In genomic region chr14:69087061-69087461, GRCh38 we compare ENCODE assay signal across 14 cellular contexts.
A peak's percentile ranks its signal among the peaks of the same experiment; 100 is the strongest.
DNase-seq lines count a peak whose midpoint lies in the region; ATAC-seq and TF ChIP-seq lines count a peak whose summit lies in the region.
"Had no signal": no experiment of that assay in that cellular context is flagged by ENCODE, and none has a peak within 500 bp of the region (broad histone marks: within the 10 kb centered on the region; RNA-seq: fewer than 3 reads in every experiment).

No MANE protein-coding gene starts in this region.

- H3K36me3 ChIP-seq in cardiac muscle cell (peaks cover 40% of the 10 kb centered on the region), parathyroid adenoma (ENCODE audit: control insufficient read depth, insufficient read depth, low read length) (no peaks in the 10 kb centered on the region)
- H3K36me3 ChIP-seq: MG63 had no signal

- H3K9me3 Mint-ChIP-seq in natural killer cell: no peaks in the 10 kb centered on the region
- no peaks in the 10 kb centered on the region for H3K9me3 Mint-ChIP-seq in natural killer cell treated with Interleukin-12 subunit alpha and Interleukin-12 subunit beta and Interleukin-15 and Interleukin-18, amount 100 ng/mL, for 72 hours

- H3K4me1 ChIP-seq in cardiac muscle cell (ENCODE audit: low read depth): no peaks in the 10 kb centered on the region
- H3K4me1 ChIP-seq in parathyroid adenoma: no peaks in the 10 kb centered on the region

- TF ChIP-seq CTCF in natural killer cell (IDR thresholded peaks at IDR 0.05): no peak
- TF ChIP-seq CTCF in cardiac muscle cell (IDR thresholded peaks at IDR 0.05; ENCODE audit: low read depth, low read length): no peak
- no peak for TF ChIP-seq CTCF in parathyroid adenoma (IDR thresholded peaks at IDR 0.05)
- no peak for TF ChIP-seq CTCF in GM20000 (IDR thresholded peaks at IDR 0.05; ENCODE audit: extremely low read depth, missing control alignments)

- H3K4me1 Mint-ChIP-seq in natural killer cell: peaks cover 15 to 32% of the 10 kb centered on the region in 2 donors
- H3K4me1 Mint-ChIP-seq in natural killer cell treated with Interleukin-12 subunit alpha and Interleukin-12 subunit beta and Interleukin-15 and Interleukin-18, amount 100 ng/mL, for 72 hours (ENCODE audit: low read depth in 2 of 2): peaks cover 12 to 20% of the 10 kb centered on the region in 2 donors

- peaks cover 29% of the 10 kb centered on the region for H3K36me3 Mint-ChIP-seq in natural killer cell
- peaks cover 14% of the 10 kb centered on the region for H3K36me3 Mint-ChIP-seq in natural killer cell treated with Interleukin-12 subunit alpha and Interleukin-12 subunit beta and Interleukin-15 and Interleukin-18, amount 100 ng/mL, for 72 hours

- no peak overlapping the region for H3K4me2 ChIP-seq in parathyroid adenoma (ENCODE audit: low read length)
- H3K4me2 ChIP-seq: SK-N-SH had no signal

- H3K27me3 Mint-ChIP-seq in natural killer cell (ENCODE audit: low read depth in 2 of 2): no peaks in the 10 kb centered on the region
- H3K27me3 Mint-ChIP-seq in natural killer cell treated with Interleukin-12 subunit alpha and Interleukin-12 subunit beta and Interleukin-15 and Interleukin-18, amount 100 ng/mL, for 72 hours: no peaks in the 10 kb centered on the region

- DNase-seq in natural killer cell (no peak), cardiac muscle cell (ENCODE audit: low read depth in 1 of 2, low spot score in 1 of 2) (peak in 1 of 2 donors; percentile 67), GM20000 (ENCODE audit: low spot score) (no peak), NCI-H2029 (lab: John Stamatoyannopoulos, UW) (no peak), T-helper 1 cell (no peak), COLO829 (ENCODE audit: low spot score) (no peak)
- no peak for DNase-seq in natural killer cell treated with Interleukin-12 subunit alpha and Interleukin-12 subunit beta and Interleukin-15 and Interleukin-18, amount 100 ng/mL, for 72 hours (ENCODE audit: low spot score)
- DNase-seq: ACHN; activated CD4-positive, alpha-beta T cell treated with anti-CD3 and anti-CD28 coated beads for 1 hour; activated T-cell treated with anti-CD3 and anti-CD28 coated beads, Interleukin-2, amount 50 U/mL, for 48 hours; dermis blood vessel endothelial cell; MG63; SK-N-SH had no signal

- no peak overlapping the region for H2AFZ ChIP-seq in parathyroid adenoma

- no peak overlapping the region for H3K4me3 Mint-ChIP-seq in natural killer cell
- no peak overlapping the region for H3K4me3 Mint-ChIP-seq in natural killer cell treated with Interleukin-12 subunit alpha and Interleukin-12 subunit beta and Interleukin-15 and Interleukin-18, amount 100 ng/mL, for 72 hours

- H3K27ac ChIP-seq in cardiac muscle cell: peak overlapping the region; percentile 63
- peak overlapping the region; percentile 64 for H3K27ac ChIP-seq in parathyroid adenoma

- H3K27me3 ChIP-seq in cardiac muscle cell: no peaks in the 10 kb centered on the region
- H3K27me3 ChIP-seq in parathyroid adenoma (ENCODE audit: control insufficient read depth, insufficient read depth, low read length): no peaks in the 10 kb centered on the region
- H3K27me3 ChIP-seq: MG63 had no signal

- H3K79me2 ChIP-seq in parathyroid adenoma: peaks cover 4% of the 10 kb centered on the region

- peak overlapping the region; percentile 65 to 78 for H3K27ac Mint-ChIP-seq in natural killer cell
- no peak overlapping the region for H3K27ac Mint-ChIP-seq in natural killer cell treated with Interleukin-12 subunit alpha and Interleukin-12 subunit beta and Interleukin-15 and Interleukin-18, amount 100 ng/mL, for 72 hours

- intact Hi-C loops in natural killer cell (cut with micrococcal nuclease): no loop called here

- no peak for ATAC-seq in natural killer cell
- no peak for ATAC-seq in natural killer cell treated with Interleukin-12 subunit alpha and Interleukin-12 subunit beta and Interleukin-15 and Interleukin-18, amount 100 ng/mL, for 72 hours

- H3K9me3 ChIP-seq in cardiac muscle cell (ENCODE audit: low read depth) (no peaks in the 10 kb centered on the region), parathyroid adenoma (ENCODE audit: control insufficient read depth, low read length) (no peaks in the 10 kb centered on the region)
- H3K9me3 ChIP-seq: MG63, SK-N-SH had no signal

- no peak overlapping the region for H3K4me3 ChIP-seq in cardiac muscle cell
- H3K4me3 ChIP-seq in parathyroid adenoma (ENCODE audit: low read depth, low read length): no peak overlapping the region
- H3K4me3 ChIP-seq: MG63 had no signal

- no peak overlapping the region for H3K9ac ChIP-seq in parathyroid adenoma
- H3K9ac ChIP-seq: SK-N-SH had no signal

Comparison
In these comparisons a context has a peak if more than half of its experiments do, and no peak if none do; other contexts are left out.
1. H3K27ac Mint-ChIP-seq: peak in natural killer cell (2 of 2); none in natural killer cell treated with Interleukin-12 subunit alpha and Interleukin-12 subunit beta and Interleukin-15 and Interleukin-18, amount 100 ng/mL, for 72 hours (0 of 2).